In the genomic region with DNA sequence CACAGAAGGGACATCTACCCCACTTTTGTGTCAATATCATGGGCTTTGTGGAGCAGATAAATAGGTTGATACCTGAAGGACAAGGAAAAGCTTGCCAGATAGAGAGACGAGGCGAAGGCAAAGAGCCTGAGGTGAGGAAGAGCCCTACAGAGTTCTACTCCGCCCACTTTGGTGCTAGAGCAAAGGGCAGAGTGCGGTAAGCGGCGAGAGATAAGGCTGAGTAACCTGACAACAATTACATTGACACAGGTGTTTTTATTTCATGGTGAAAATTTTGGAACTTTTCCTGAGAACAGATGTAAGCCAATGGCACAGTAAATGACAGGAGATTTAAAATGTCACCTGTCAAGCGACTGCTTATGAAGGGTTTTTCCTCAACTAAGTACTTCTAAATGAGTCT, we compare ENCODE assay signal across 1 cellular context.
A peak's percentile ranks its signal among the peaks of the same experiment; 100 is the strongest.
TF ChIP-seq lines count a peak whose summit lies in the region.

No MANE protein-coding gene starts in this region.

TF ChIP-seq in HepG2, 621 proteins besides CTCF, POLR2A, EP300 and RAD21:
- TF ChIP-seq SP5 (CRISPR knock-in tag; IDR thresholded peaks at IDR 0.05; ENCODE audit: borderline replicate concordance, low read depth) (0 out of 2 replicates have a peak, but pooled peaks have one; percentile 40), HNF4A (CRISPR knock-in tag; IDR thresholded peaks at IDR 0.05) (0 out of 2 replicates have a peak, but pooled peaks have one; percentile 5)
